ENCODE assay signal across 10 cellular contexts in genomic region chr4:1862055-1862911, GRCh38. TPM values are rescaled to one million over a fixed set of nuclear protein-coding genes. Genes with fewer than 3 reads are reported as not detected.
A peak's percentile ranks its signal among the peaks of the same experiment; 100 is the strongest.
DNase-seq lines count a peak whose midpoint lies in the region; ATAC-seq and TF ChIP-seq lines count a peak whose summit lies in the region.
"Had no signal": no experiment of that assay in that cellular context is flagged by ENCODE, and none has a peak within 500 bp of the region (broad histone marks: within the 10 kb centered on the region; RNA-seq: fewer than 3 reads in every experiment).

No MANE protein-coding gene starts in this region.

- no CpG with 5 or more reads among the region's 45 CpGs for WGBS in iPS DF 6.9 (ENCODE audit: insufficient coverage, insufficient read length)
- 52% methylated on average over 27 of the region's 45 CpGs for WGBS in esophagus muscularis mucosa

- H3K4me3 ChIP-seq in iPS DF 6.9 (ENCODE audit: low read length): peak overlapping the region; percentile 5; the same call in 1 of the 2 replicates
- no peak overlapping the region for H3K4me3 ChIP-seq in Caco-2 (ENCODE audit: low read depth, low read length)
- peak overlapping the region in 2 of 4 donors; percentile 11 to 22 for H3K4me3 ChIP-seq in esophagus muscularis mucosa
- H3K4me3 ChIP-seq: A549 had no signal

- H3K27me3 ChIP-seq in iPS DF 6.9 (ENCODE audit: control insufficient read depth, insufficient read depth, low read length) (peaks cover 89% of the 10 kb centered on the region), Caco-2 (replicated peaks; ENCODE audit: control insufficient read depth, insufficient read depth, low read length) (no peaks in the 10 kb centered on the region), esophagus muscularis mucosa (peaks cover 0 to 52% (median 15%) of the 10 kb centered on the region in 4 donors)

- TF ChIP-seq CTCF in GM20000 (IDR thresholded peaks at IDR 0.05; ENCODE audit: extremely low read depth, missing control alignments) (no peak), Caco-2 (IDR thresholded peaks at IDR 0.05; ENCODE audit: insufficient read depth in 1 of 2, low read depth in 1 of 2, low read length in 1 of 2, severe bottlenecking in 1 of 2, unreplicated experiment in 1 of 2) (no peak), esophagus muscularis mucosa (IDR thresholded peaks at IDR 0.05) (no peak)

- no TSS peak for BruUV-seq in Caco-2 (replicated peaks; lab: Mats Ljungman, UMichigan)

- DNase-seq in activated CD4-positive, alpha-beta T cell treated with anti-CD3 and anti-CD28 coated beads for 48 hours: peak; percentile 48
- no peak for DNase-seq in activated CD4-positive, alpha-beta T cell treated with anti-CD3 and anti-CD28 coated beads, Interleukin-2, amount 50 U/mL, for 4 hours
- no peak for DNase-seq in activated T-cell treated with anti-CD3 and anti-CD28 coated beads, Interleukin-2, amount 50 U/mL, for 4 hours
- DNase-seq in iPS DF 6.9 (ENCODE audit: low read depth, low spot score) (no peak), GM20000 (ENCODE audit: low spot score) (no peak), Caco-2 (no peak), esophagus muscularis mucosa (ENCODE audit: extremely low spot score) (no peak)
- DNase-seq in stimulated activated naive CD8-positive, alpha-beta T cell treated with anti-CD3 and anti-CD28 coated beads, Interleukin-15, Interleukin-2, amounts not matched to agents 100 U/mL and 50 U/mL, for 24 hours: peak; percentile 58
- DNase-seq: NCI-H1694 had no signal

- H3K9me3 Mint-ChIP-seq in activated T-cell treated with anti-CD3 and anti-CD28 coated beads, Interleukin-2, amount 50 U/mL, for 4 hours: no peaks in the 10 kb centered on the region
- no peaks in the 10 kb centered on the region for H3K9me3 Mint-ChIP-seq in Caco-2 (ENCODE audit: unreplicated experiment)

- no peak for TF ChIP-seq EP300 in esophagus muscularis mucosa (IDR thresholded peaks at IDR 0.05)

- no peak overlapping the region for H3K27ac ChIP-seq in iPS DF 6.9 (ENCODE audit: low read length)
- no peak overlapping the region for H3K27ac ChIP-seq in esophagus muscularis mucosa (replicated peaks in 1 of 4)
- H3K27ac ChIP-seq: A549 had no signal

- CTCF ChIA-PET in Caco-2 (lab: Charles Lee): interaction anchor here (1.3 kb wide), 1 partner anchor 36 kb away, joined by 3 read pairs; no protein-coding TSS in a partner anchor

- no peaks in the 10 kb centered on the region for H3K36me3 Mint-ChIP-seq in activated T-cell treated with anti-CD3 and anti-CD28 coated beads, Interleukin-2, amount 50 U/mL, for 4 hours (ENCODE audit: insufficient read depth)
- no peaks in the 10 kb centered on the region for H3K36me3 Mint-ChIP-seq in Caco-2 (ENCODE audit: insufficient read depth, unreplicated experiment)

- peaks cover 21% of the 10 kb centered on the region for H3K4me1 Mint-ChIP-seq in activated T-cell treated with anti-CD3 and anti-CD28 coated beads, Interleukin-2, amount 50 U/mL, for 4 hours (ENCODE audit: low read depth)
- H3K4me1 Mint-ChIP-seq in Caco-2 (ENCODE audit: low read depth, unreplicated experiment): peaks cover 16% of the 10 kb centered on the region

- H3K36me3 ChIP-seq in iPS DF 6.9 (ENCODE audit: control insufficient read depth, insufficient read depth, low read length) (no peaks in the 10 kb centered on the region), Caco-2 (ENCODE audit: control insufficient read depth, insufficient read depth, low read length) (no peaks in the 10 kb centered on the region), esophagus muscularis mucosa (no peaks in the 10 kb centered on the region)

- H3K27ac Mint-ChIP-seq in Caco-2 (ENCODE audit: unreplicated experiment): no peak overlapping the region

- H3K27me3 Mint-ChIP-seq in activated T-cell treated with anti-CD3 and anti-CD28 coated beads, Interleukin-2, amount 50 U/mL, for 4 hours (ENCODE audit: low read depth): no peaks in the 10 kb centered on the region
- no peaks in the 10 kb centered on the region for H3K27me3 Mint-ChIP-seq in Caco-2 (ENCODE audit: insufficient read depth, unreplicated experiment)

- ATAC-seq in activated T-cell treated with anti-CD3 and anti-CD28 coated beads, Interleukin-2, amount 50 U/mL, for 4 hours: peak; percentile 64 to 83
- peak; percentile 55 for ATAC-seq in stimulated activated naive CD8-positive, alpha-beta T cell treated with anti-CD3 and anti-CD28 coated beads, Interleukin-15, Interleukin-2, amounts not matched to agents 100 U/mL and 50 U/mL, for 24 hours
- ATAC-seq: A549 had no signal

- POLR2A ChIA-PET in Caco-2 (lab: Charles Lee): no interaction called here

- H3K9me3 ChIP-seq in iPS DF 6.9 (ENCODE audit: control insufficient read depth, insufficient read depth, low read length) (no peaks in the 10 kb centered on the region), Caco-2 (no peaks in the 10 kb centered on the region), esophagus muscularis mucosa (no peaks in the 10 kb centered on the region)
- H3K9me3 ChIP-seq: A549 had no signal

- peak overlapping the region; percentile 72 for H3K4me3 Mint-ChIP-seq in activated T-cell treated with anti-CD3 and anti-CD28 coated beads, Interleukin-2, amount 50 U/mL, for 4 hours
- H3K4me3 Mint-ChIP-seq in Caco-2 (ENCODE audit: unreplicated experiment): no peak overlapping the region

- intact Hi-C loops in Caco-2 (cut with micrococcal nuclease; ENCODE audit: unreplicated experiment): no loop called here
- intact Hi-C loops in esophagus muscularis mucosa (cut with DNase I): no loop called here

- no peaks in the 10 kb centered on the region; the same call in 1 of the 2 replicates for H3K4me1 ChIP-seq in iPS DF 6.9 (ENCODE audit: control insufficient read depth, insufficient read depth, low read length)
- peaks cover 32% of the 10 kb centered on the region for H3K4me1 ChIP-seq in Caco-2
- H3K4me1 ChIP-seq in esophagus muscularis mucosa: peaks cover 3 to 15% (median 12%) of the 10 kb centered on the region in 4 donors

- TF ChIP-seq POLR2A in esophagus muscularis mucosa (IDR thresholded peaks at IDR 0.05; ENCODE audit: low read depth): no peak

RNA-seq across cellular contexts. Expression of gene LETM1, which starts 6.3 kb away (rescaled TPM):
- 100 to 1,000 TPM; 128 to 141 (median 133) TPM for total RNA-seq in activated T-cell treated with anti-CD3 and anti-CD28 coated beads, Interleukin-2, amount 50 U/mL, for 4 hours
- total RNA-seq in Caco-2 (2022) (63.9 and 68.9 TPM in 2 replicates), esophagus muscularis mucosa (10 to 100 TPM; 23.7 to 34.7 (median 33.3) TPM)

RNA-seq across cellular contexts. Expression of gene NSD2, which starts 8.9 kb away (rescaled TPM):
- 10 to 100 TPM; 84.0 to 97.0 (median 91.0) TPM for total RNA-seq in activated T-cell treated with anti-CD3 and anti-CD28 coated beads, Interleukin-2, amount 50 U/mL, for 4 hours
- total RNA-seq in Caco-2 (2022): 113 and 122 TPM in 2 replicates
- total RNA-seq in esophagus muscularis mucosa: 10 to 100 TPM; 31.8 to 44.2 (median 37.5) TPM

Comparison
In these comparisons a context has a peak if more than half of its experiments do, and no peak if none do; other contexts are left out.
1. DNase-seq: peak in activated CD4-positive, alpha-beta T cell treated with anti-CD3 and anti-CD28 coated beads for 48 hours (single experiment) and stimulated activated naive CD8-positive, alpha-beta T cell treated with anti-CD3 and anti-CD28 coated beads, Interleukin-15, Interleukin-2, amounts not matched to agents 100 U/mL and 50 U/mL, for 24 hours (single experiment); none in activated CD4-positive, alpha-beta T cell treated with anti-CD3 and anti-CD28 coated beads, Interleukin-2, amount 50 U/mL, for 4 hours (0 of 2), activated T-cell treated with anti-CD3 and anti-CD28 coated beads, Interleukin-2, amount 50 U/mL, for 4 hours (single experiment), iPS DF 6.9 (single experiment), GM20000 (single experiment), Caco-2 (0 of 2) and esophagus muscularis mucosa (single experiment).